ENCODE assay signal across 19 cellular contexts in the genomic region with DNA sequence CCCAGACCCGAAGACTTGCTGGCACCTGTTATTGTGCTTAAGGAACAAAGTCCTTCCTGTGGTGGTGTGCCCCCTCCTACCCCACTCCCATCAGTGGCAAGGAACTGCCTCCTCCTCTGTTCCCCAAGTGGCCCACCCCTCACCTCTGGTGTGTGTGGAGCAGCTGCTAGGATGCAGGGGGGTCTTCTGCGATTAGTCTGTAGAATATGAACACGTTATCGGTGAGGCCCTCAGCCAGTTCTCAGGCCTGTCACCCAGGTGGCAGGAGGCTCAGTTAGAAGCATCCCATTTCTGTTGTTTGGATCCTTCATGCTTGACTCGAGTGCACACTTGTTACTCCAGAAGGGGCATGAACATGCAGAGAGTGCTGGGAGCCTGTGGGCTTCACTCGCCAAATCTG. TPM values are rescaled to one million over a fixed set of nuclear protein-coding genes. Genes with fewer than 3 reads are reported as not detected.
DNase-seq lines count a peak whose midpoint lies in the region; ATAC-seq and TF ChIP-seq lines count a peak whose summit lies in the region.
"Had no signal": no experiment of that assay in that cellular context is flagged by ENCODE, and none has a peak within 500 bp of the region (broad histone marks: within the 10 kb centered on the region; RNA-seq: fewer than 3 reads in every experiment).

No MANE protein-coding gene starts in this region.

- POLR2A ChIA-PET in CD8-positive, alpha-beta T cell (lab: Charles Lee), result no interaction called here

- no peaks in the 10 kb centered on the region for H3K27me3 ChIP-seq in CD8-positive, alpha-beta T cell (ENCODE audit: insufficient read depth, low read length)
- H3K27me3 ChIP-seq in endodermal cell (ENCODE audit: control insufficient read depth, insufficient read depth, low read length, poor library complexity, severe bottlenecking), result peaks cover 49% of the 10 kb centered on the region
- no peaks in the 10 kb centered on the region for H3K27me3 ChIP-seq in upper lobe of right lung

- peaks cover 16% of the 10 kb centered on the region for H3K4me1 ChIP-seq in CD8-positive, alpha-beta T cell (ENCODE audit: insufficient read depth, low read length)
- peaks cover 3% of the 10 kb centered on the region for H3K4me1 ChIP-seq in endodermal cell (ENCODE audit: control insufficient read depth, insufficient read depth, low read length)
- H3K4me1 ChIP-seq in upper lobe of right lung, result no peaks in the 10 kb centered on the region

- 93 to 94% methylated on average over 5 to 6 of the region's 6 CpGs for WGBS in endodermal cell (ENCODE audit: insufficient coverage in 1 of 2, insufficient read length in 1 of 2), 2 experiments

- TF ChIP-seq CTCF in CD8-positive, alpha-beta T cell (IDR thresholded peaks at IDR 0.05), result no peak
- TF ChIP-seq CTCF in endodermal cell (conservative IDR thresholded peaks at IDR 0.05) (no peak), upper lobe of right lung (IDR thresholded peaks at IDR 0.05) (no peak)

- no peak overlapping the region for H3K27ac ChIP-seq in CD8-positive, alpha-beta T cell (ENCODE audit: low read depth, low read length)
- H3K27ac ChIP-seq in endodermal cell (ENCODE audit: low read depth, low read length) (no peak overlapping the region), upper lobe of right lung (no peak overlapping the region)

- no peaks in the 10 kb centered on the region for H3K9me3 Mint-ChIP-seq in activated naive CD4-positive, alpha-beta T cell treated with anti-CD3 and anti-CD28 coated beads, Interleukin-2, amount 50 U/mL, for 24 hours
- H3K9me3 Mint-ChIP-seq in CD8-positive, alpha-beta T cell, result no peaks in the 10 kb centered on the region
- no peaks in the 10 kb centered on the region for H3K9me3 Mint-ChIP-seq in endodermal cell

- no peaks in the 10 kb centered on the region for H3K9me3 ChIP-seq in CD8-positive, alpha-beta T cell (ENCODE audit: low read length)
- H3K9me3 ChIP-seq in endodermal cell (ENCODE audit: control insufficient read depth, low read length), result no peaks in the 10 kb centered on the region
- H3K9me3 ChIP-seq in upper lobe of right lung, result no peaks in the 10 kb centered on the region

- no peaks in the 10 kb centered on the region for H3K27me3 Mint-ChIP-seq in activated naive CD4-positive, alpha-beta T cell treated with anti-CD3 and anti-CD28 coated beads, Interleukin-2, amount 50 U/mL, for 24 hours
- H3K27me3 Mint-ChIP-seq in CD8-positive, alpha-beta T cell (ENCODE audit: low read depth), result no peaks in the 10 kb centered on the region
- H3K27me3 Mint-ChIP-seq in endodermal cell (ENCODE audit: insufficient read depth), result peaks cover 25% of the 10 kb centered on the region

- no peak for ATAC-seq in CD8-positive, alpha-beta T cell
- no peak for ATAC-seq in upper lobe of right lung
- ATAC-seq in HG02870 (IDR thresholded peaks at IDR 0.05; ENCODE audit: unreplicated experiment), result no peak
- ATAC-seq: HCT116 had no signal

- CTCF ChIA-PET in CD8-positive, alpha-beta T cell (lab: Charles Lee), result interaction anchor here (0.9 to 1.5 kb wide), 2 partner anchors 10 to 145 kb away, joined by 3 to 9 read pairs; no protein-coding TSS in a partner anchor

- no peak for DNase-seq in activated naive CD4-positive, alpha-beta T cell (lab: John Stamatoyannopoulos, UW)
- no peak for DNase-seq in CD8-positive, alpha-beta T cell
- DNase-seq in endodermal cell, result peak; percentile 18
- DNase-seq in upper lobe of right lung, result peak; percentile 29
- DNase-seq in T1000 (lab: John Stamatoyannopoulos, UW), result no peak
- DNase-seq: EL, GF-D8, GOT3, Karpas-422, NCI-H1417, NCI-H1694 treated with DMSO at 0.1 percent for 48 hours, NCI-H2081 treated with DMSO at 0.1 percent for 48 hours, NCI-H2171 treated with DMSO at 0.1 percent for 48 hours, NCI-H524 treated with DMSO at 0.1 percent for 48 hours, NCI-H82, Right ventricle myocardium superior had no signal

- peaks cover 26% of the 10 kb centered on the region for H3K36me3 Mint-ChIP-seq in activated naive CD4-positive, alpha-beta T cell treated with anti-CD3 and anti-CD28 coated beads, Interleukin-2, amount 50 U/mL, for 24 hours
- H3K36me3 Mint-ChIP-seq in CD8-positive, alpha-beta T cell, result peaks cover 62% of the 10 kb centered on the region
- peaks cover 13% of the 10 kb centered on the region for H3K36me3 Mint-ChIP-seq in endodermal cell (ENCODE audit: low read depth)

- H3K4me1 Mint-ChIP-seq in activated naive CD4-positive, alpha-beta T cell treated with anti-CD3 and anti-CD28 coated beads, Interleukin-2, amount 50 U/mL, for 24 hours, result peaks cover 36% of the 10 kb centered on the region
- peaks cover 26% of the 10 kb centered on the region for H3K4me1 Mint-ChIP-seq in CD8-positive, alpha-beta T cell (ENCODE audit: low read depth)
- H3K4me1 Mint-ChIP-seq in endodermal cell, result peaks cover 15% of the 10 kb centered on the region

- H3K4me3 Mint-ChIP-seq in activated naive CD4-positive, alpha-beta T cell treated with anti-CD3 and anti-CD28 coated beads, Interleukin-2, amount 50 U/mL, for 24 hours, result no peak overlapping the region
- H3K4me3 Mint-ChIP-seq in CD8-positive, alpha-beta T cell, result no peak overlapping the region
- H3K4me3 Mint-ChIP-seq in endodermal cell, result no peak overlapping the region

- peak overlapping the region; percentile 17 for H3K27ac Mint-ChIP-seq in activated naive CD4-positive, alpha-beta T cell treated with anti-CD3 and anti-CD28 coated beads, Interleukin-2, amount 50 U/mL, for 24 hours
- H3K27ac Mint-ChIP-seq in CD8-positive, alpha-beta T cell, result peak overlapping the region; percentile 55
- no peak overlapping the region for H3K27ac Mint-ChIP-seq in endodermal cell

- intact Hi-C loops in CD8-positive, alpha-beta T cell (cut with DNase I, micrococcal nuclease), result no loop called here
- intact Hi-C loops in upper lobe of right lung (cut with DNase I), result no loop called here

- no peak overlapping the region for H3K4me3 ChIP-seq in CD8-positive, alpha-beta T cell (ENCODE audit: low read depth, low read length)
- no peak overlapping the region for H3K4me3 ChIP-seq in endodermal cell (ENCODE audit: low read length)
- H3K4me3 ChIP-seq in upper lobe of right lung, result no peak overlapping the region

- no peak overlapping the region for H3K9ac ChIP-seq in endodermal cell (ENCODE audit: extremely low read depth, low read length, poor library complexity, severe bottlenecking)

- H3K36me3 ChIP-seq in CD8-positive, alpha-beta T cell (ENCODE audit: insufficient read depth, low read length), result peaks cover 2% of the 10 kb centered on the region
- H3K36me3 ChIP-seq in endodermal cell (ENCODE audit: control insufficient read depth, insufficient read depth, low read length), result no peaks in the 10 kb centered on the region
- no peaks in the 10 kb centered on the region for H3K36me3 ChIP-seq in upper lobe of right lung

RNA-seq across cellular contexts. Expression of gene RAB35, which starts 39.3 kb away (rescaled TPM):
- total RNA-seq in CD8-positive, alpha-beta T cell, result 10 to 100 TPM; 61.6 to 63.7 TPM
- 10 to 100 TPM; 32.4 to 36.6 TPM for total RNA-seq in endodermal cell
- polyA plus RNA-seq in endodermal cell (2013, experiment 1 of 2), result 25.7 TPM
- polyA plus RNA-seq in endodermal cell (2013, experiment 2 of 2), result 28.0 TPM
- total RNA-seq in upper lobe of right lung, result 58.7 TPM

Comparison
In these comparisons a context has a peak if more than half of its experiments do, and no peak if none do; other contexts are left out.
1. DNase-seq: peak in endodermal cell (single experiment) and upper lobe of right lung (single experiment); none in activated naive CD4-positive, alpha-beta T cell (0 of 4), CD8-positive, alpha-beta T cell (0 of 7) and T1000 (single experiment).